Comparison of ENCODE assay signal across 8 cellular contexts in the genomic region with DNA sequence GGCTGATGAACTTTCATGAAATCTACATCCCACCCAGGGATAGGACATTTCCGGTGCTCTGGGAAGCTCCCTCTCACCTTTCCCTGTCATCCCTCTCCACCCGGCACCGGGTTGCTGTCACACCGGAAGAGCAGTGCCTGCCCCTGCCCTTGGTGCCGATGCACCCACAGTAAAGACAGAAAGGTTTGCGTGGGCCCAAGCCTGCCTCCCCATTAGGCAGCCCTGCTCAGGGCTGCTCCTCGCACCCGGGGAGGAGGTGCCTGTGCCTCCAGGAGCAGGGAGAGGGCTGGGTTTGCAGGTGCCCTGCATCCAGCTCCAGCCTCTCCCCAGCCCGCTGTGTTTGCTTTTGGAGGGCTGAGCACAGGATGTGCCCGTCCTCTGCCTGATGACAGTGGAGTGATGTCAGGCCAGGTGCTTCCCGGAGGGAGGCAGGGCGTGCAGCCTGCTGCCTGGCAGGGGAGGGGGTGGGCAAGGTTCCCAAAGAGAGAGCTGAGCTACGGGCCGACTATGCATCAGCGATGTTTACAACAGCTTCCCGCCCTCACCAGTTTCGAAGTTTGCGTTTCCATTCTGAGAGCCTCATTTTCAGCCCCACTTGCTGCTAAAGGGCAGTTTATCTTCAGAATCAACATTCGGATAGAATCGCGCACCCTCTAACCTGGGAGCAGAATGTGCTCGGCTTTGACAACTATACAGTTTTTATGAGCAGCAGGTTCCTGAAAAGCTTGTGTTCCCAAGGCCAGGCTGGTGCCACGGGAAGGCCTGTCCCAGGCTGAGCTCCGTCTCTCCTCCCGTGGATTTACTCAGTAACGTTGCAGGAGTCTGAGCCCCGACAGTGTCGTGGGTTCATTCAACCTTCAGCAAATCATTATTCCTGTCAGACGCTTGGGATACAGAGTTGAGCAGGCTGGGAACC.
DNase-seq lines count a peak whose midpoint lies in the region; ATAC-seq and TF ChIP-seq lines count a peak whose summit lies in the region.

No MANE protein-coding gene starts in this region.

- H3K4me3 Mint-ChIP-seq in T-helper 1 cell treated with Interleukin-12 subunit alpha and Interleukin-12 subunit beta and Interleukin-4 antibody, amounts not matched to agents 30 μg/mL and 1 μg/mL, for 36 hours, result peak overlapping the region; percentile 44

- peak overlapping the region; percentile 48 for H2AFZ ChIP-seq in MM.1S (ENCODE audit: low read length)

- H3K4me1 Mint-ChIP-seq in T-helper 1 cell treated with Interleukin-12 subunit alpha and Interleukin-12 subunit beta and Interleukin-4 antibody, amounts not matched to agents 30 μg/mL and 1 μg/mL, for 36 hours (ENCODE audit: low read depth), result peaks cover 55% of the 10 kb centered on the region

- H3K27me3 ChIP-seq in MM.1S (replicated peaks; ENCODE audit: insufficient read depth, low read length) (0 out of 2 replicates have a peak, but pooled peaks cover 3% of the 10 kb centered on the region), dorsolateral prefrontal cortex (peaks cover 0 to 20% (median 0%) of the 10 kb centered on the region in 45 donors)

- H3K36me3 ChIP-seq in MM.1S (replicated peaks; ENCODE audit: insufficient read depth, low read length), result no peaks in the 10 kb centered on the region

- H3K27me3 Mint-ChIP-seq in T-helper 1 cell treated with Interleukin-12 subunit alpha and Interleukin-12 subunit beta and Interleukin-4 antibody, amounts not matched to agents 30 μg/mL and 1 μg/mL, for 36 hours (ENCODE audit: low read depth), result no peaks in the 10 kb centered on the region

- TF ChIP-seq CTCF in MM.1S (IDR thresholded peaks at IDR 0.05; ENCODE audit: low read length), result no peak
- TF ChIP-seq CTCF in dorsolateral prefrontal cortex (IDR thresholded peaks at IDR 0.05 in 54 of 56, conservative IDR thresholded peaks at IDR 0.05 in 2 of 56; ENCODE audit: low read depth in 1 of 56, partially characterized antibody in 56 of 56), result no peak
- no peak for TF ChIP-seq CTCF in foreskin fibroblast (IDR thresholded peaks at IDR 0.05; ENCODE audit: low read depth, low read length)

- no peaks in the 10 kb centered on the region for H4K20me1 ChIP-seq in MM.1S (ENCODE audit: insufficient read depth, low read length)

- H3K9me3 Mint-ChIP-seq in T-helper 1 cell treated with Interleukin-12 subunit alpha and Interleukin-12 subunit beta and Interleukin-4 antibody, amounts not matched to agents 30 μg/mL and 1 μg/mL, for 36 hours, result no peaks in the 10 kb centered on the region

- H3K27ac Mint-ChIP-seq in T-helper 1 cell treated with Interleukin-12 subunit alpha and Interleukin-12 subunit beta and Interleukin-4 antibody, amounts not matched to agents 30 μg/mL and 1 μg/mL, for 36 hours, result peak overlapping the region; percentile 75

- no peaks in the 10 kb centered on the region for H3F3A ChIP-seq in MM.1S (ENCODE audit: insufficient read depth, low read length)

- no peaks in the 10 kb centered on the region for H3K36me3 Mint-ChIP-seq in T-helper 1 cell treated with Interleukin-12 subunit alpha and Interleukin-12 subunit beta and Interleukin-4 antibody, amounts not matched to agents 30 μg/mL and 1 μg/mL, for 36 hours (ENCODE audit: low read depth)

- peak; percentile 27 for DNase-seq in MM.1S
- peak in 2 of 10 donors; percentile 27 to 87 for DNase-seq in dorsolateral prefrontal cortex
- DNase-seq in stimulated activated CD4-positive, alpha-beta T cell treated with anti-CD3 and anti-CD28 coated beads, Interleukin-1b, Interleukin-23, amount 100 ng/mL, for 48 hours, result peak; percentile 69
- no peak for DNase-seq in D341Med (ENCODE audit: low spot score)
- no peak for DNase-seq in foreskin fibroblast

- peak overlapping the region; percentile 22; the same call in 1 of the 2 replicates for H3K9ac ChIP-seq in MM.1S (ENCODE audit: low read length)

- H3K27ac ChIP-seq in MM.1S (ENCODE audit: low read length) (no peak overlapping the region), dorsolateral prefrontal cortex (peak overlapping the region in 32 of 59 donors; percentile 3 to 88 (median 34))

- intact Hi-C loops in dorsolateral prefrontal cortex (cut with DNase I), result no loop called here

- H3K9me3 ChIP-seq in MM.1S (replicated peaks; ENCODE audit: insufficient read depth, low read length), result no peaks in the 10 kb centered on the region

- H3K9me2 ChIP-seq in MM.1S (replicated peaks; ENCODE audit: insufficient read depth, low read length), result no peaks in the 10 kb centered on the region

- H3K4me3 ChIP-seq in MM.1S (ENCODE audit: low read length) (no peak overlapping the region), dorsolateral prefrontal cortex (no peak overlapping the region), foreskin fibroblast (ENCODE audit: low read depth in 1 of 2, low read length in 2 of 2) (no peak overlapping the region)

- H3K4me1 ChIP-seq in MM.1S (ENCODE audit: low read length), result no peaks in the 10 kb centered on the region; the same call in 1 of the 2 replicates

- H3K4me2 ChIP-seq in MM.1S (ENCODE audit: low read depth, low read length), result peak overlapping the region; percentile 38; the same call in 1 of the 2 replicates

- ATAC-seq in HG03175 (IDR thresholded peaks at IDR 0.05; ENCODE audit: unreplicated experiment), result no peak
- no peak for ATAC-seq in HG03039 (IDR thresholded peaks at IDR 0.05; ENCODE audit: unreplicated experiment)

- H3K79me2 ChIP-seq in MM.1S (ENCODE audit: low read length), result no peaks in the 10 kb centered on the region

Comparison
In these comparisons a context has a peak if more than half of its experiments do, and no peak if none do; other contexts are left out.
1. DNase-seq: peak in MM.1S (single experiment) and stimulated activated CD4-positive, alpha-beta T cell treated with anti-CD3 and anti-CD28 coated beads, Interleukin-1b, Interleukin-23, amount 100 ng/mL, for 48 hours (single experiment); none in D341Med (single experiment) and foreskin fibroblast (0 of 2).